11 cellular contexts compared by ENCODE assay signal in genomic region chr4:102610007-102610406, GRCh38.
DNase-seq lines count a peak whose midpoint lies in the region; ATAC-seq lines count a peak whose summit lies in the region.
"Had no signal": no experiment of that assay in that cellular context is flagged by ENCODE, and none has a peak within 500 bp of the region (broad histone marks: within the 10 kb centered on the region; RNA-seq: fewer than 3 reads in every experiment).

No MANE protein-coding gene starts in this region.

- ATAC-seq in HG02763 (IDR thresholded peaks at IDR 0.05; ENCODE audit: unreplicated experiment), result no peak

- peaks cover 92% of the 10 kb centered on the region for H3K36me3 Mint-ChIP-seq in T-helper 1 cell treated with Interleukin-12 subunit alpha and Interleukin-12 subunit beta and Interleukin-4 antibody, amounts not matched to agents 30 μg/mL and 1 μg/mL, for 36 hours (ENCODE audit: low read depth)
- H3K36me3 Mint-ChIP-seq in activated naive CD8-positive, alpha-beta T cell, result peaks cover 58% of the 10 kb centered on the region

- peaks cover 74% of the 10 kb centered on the region for H3K4me1 Mint-ChIP-seq in T-helper 1 cell treated with Interleukin-12 subunit alpha and Interleukin-12 subunit beta and Interleukin-4 antibody, amounts not matched to agents 30 μg/mL and 1 μg/mL, for 36 hours (ENCODE audit: low read depth)
- H3K4me1 Mint-ChIP-seq in activated naive CD8-positive, alpha-beta T cell (ENCODE audit: low read depth), result peaks cover 86% of the 10 kb centered on the region
- H3K4me1 Mint-ChIP-seq: brain had no signal

- DNase-seq in T-helper 1 cell (no peak), HT-29 (ENCODE audit: low spot score) (peak; percentile 49), myocyte (ENCODE audit: low read depth) (peak; percentile 21), NCI-H1436 (lab: John Stamatoyannopoulos, UW) (no peak), SKM-1 treated with dmso at 0.1 percent for 144 hours (lab: John Stamatoyannopoulos, UW; ENCODE audit: unreplicated experiment) (no peak)
- DNase-seq: COR-L47, NCI-H1048 had no signal

- H3K9me3 Mint-ChIP-seq in T-helper 1 cell treated with Interleukin-12 subunit alpha and Interleukin-12 subunit beta and Interleukin-4 antibody, amounts not matched to agents 30 μg/mL and 1 μg/mL, for 36 hours, result no peaks in the 10 kb centered on the region
- H3K9me3 Mint-ChIP-seq in activated naive CD8-positive, alpha-beta T cell (ENCODE audit: low read depth), result no peaks in the 10 kb centered on the region
- H3K9me3 Mint-ChIP-seq: brain had no signal

- peak overlapping the region; percentile 65 for H3K27ac Mint-ChIP-seq in T-helper 1 cell treated with Interleukin-12 subunit alpha and Interleukin-12 subunit beta and Interleukin-4 antibody, amounts not matched to agents 30 μg/mL and 1 μg/mL, for 36 hours
- peak overlapping the region; percentile 72 for H3K27ac Mint-ChIP-seq in activated naive CD8-positive, alpha-beta T cell

- H3K4me3 Mint-ChIP-seq in T-helper 1 cell treated with Interleukin-12 subunit alpha and Interleukin-12 subunit beta and Interleukin-4 antibody, amounts not matched to agents 30 μg/mL and 1 μg/mL, for 36 hours, result no peak overlapping the region
- H3K4me3 Mint-ChIP-seq in activated naive CD8-positive, alpha-beta T cell, result no peak overlapping the region
- H3K4me3 Mint-ChIP-seq: brain had no signal

- no peaks in the 10 kb centered on the region for H3K27me3 Mint-ChIP-seq in T-helper 1 cell treated with Interleukin-12 subunit alpha and Interleukin-12 subunit beta and Interleukin-4 antibody, amounts not matched to agents 30 μg/mL and 1 μg/mL, for 36 hours (ENCODE audit: low read depth)
- H3K27me3 Mint-ChIP-seq in activated naive CD8-positive, alpha-beta T cell, result no peaks in the 10 kb centered on the region
- H3K27me3 Mint-ChIP-seq: brain had no signal

Comparison
In these comparisons a context has a peak if more than half of its experiments do, and no peak if none do; other contexts are left out.
1. DNase-seq: peak in HT-29 (single experiment) and myocyte (single experiment); none in T-helper 1 cell (0 of 5), NCI-H1436 (single experiment) and SKM-1 treated with dmso at 0.1 percent for 144 hours (single experiment).